ENCODE assay signal across 1 cellular context in the genomic region with DNA sequence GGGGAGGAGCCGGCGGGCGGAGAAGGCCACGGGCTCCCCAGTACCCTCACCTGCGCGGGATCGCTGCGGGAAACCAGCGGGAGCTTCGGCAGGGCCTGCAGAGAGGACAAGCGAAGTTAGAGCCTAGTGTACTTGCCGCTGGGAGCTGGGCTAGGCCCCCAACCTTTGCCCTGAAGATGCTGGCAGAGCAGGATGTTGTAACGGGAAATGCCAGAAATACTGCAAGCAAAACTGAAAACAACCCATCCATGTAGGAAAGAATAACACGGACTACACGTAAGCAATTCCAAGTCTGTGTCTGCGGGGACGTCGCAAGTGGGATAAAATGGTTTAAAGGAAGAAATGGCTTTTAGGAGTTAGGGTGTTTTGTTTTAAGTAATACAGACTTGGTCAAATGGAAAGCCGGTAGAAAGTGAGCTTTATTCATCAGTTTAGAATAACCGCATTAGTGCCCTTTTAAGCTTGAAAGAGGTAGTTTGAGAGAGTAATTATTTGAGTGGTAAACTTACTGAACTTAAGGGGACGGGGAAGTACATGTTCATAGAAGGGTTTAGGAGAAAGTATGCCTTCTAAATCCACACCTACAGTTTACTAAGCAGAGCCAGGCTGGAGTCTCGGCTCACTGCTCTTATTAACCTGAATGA.
TF ChIP-seq lines count a peak whose summit lies in the region.
"Not testable (repeated sequence)": the region's sequence is repeated elsewhere in the genome, so short reads cannot be mapped to it uniquely, and the experiment has no call there.

No MANE protein-coding gene starts in this region.

TF ChIP-seq in HepG2, 621 proteins besides CTCF, POLR2A, EP300 and RAD21 (continued from another document and continues in another):
- TF ChIP-seq, protein P1, sequence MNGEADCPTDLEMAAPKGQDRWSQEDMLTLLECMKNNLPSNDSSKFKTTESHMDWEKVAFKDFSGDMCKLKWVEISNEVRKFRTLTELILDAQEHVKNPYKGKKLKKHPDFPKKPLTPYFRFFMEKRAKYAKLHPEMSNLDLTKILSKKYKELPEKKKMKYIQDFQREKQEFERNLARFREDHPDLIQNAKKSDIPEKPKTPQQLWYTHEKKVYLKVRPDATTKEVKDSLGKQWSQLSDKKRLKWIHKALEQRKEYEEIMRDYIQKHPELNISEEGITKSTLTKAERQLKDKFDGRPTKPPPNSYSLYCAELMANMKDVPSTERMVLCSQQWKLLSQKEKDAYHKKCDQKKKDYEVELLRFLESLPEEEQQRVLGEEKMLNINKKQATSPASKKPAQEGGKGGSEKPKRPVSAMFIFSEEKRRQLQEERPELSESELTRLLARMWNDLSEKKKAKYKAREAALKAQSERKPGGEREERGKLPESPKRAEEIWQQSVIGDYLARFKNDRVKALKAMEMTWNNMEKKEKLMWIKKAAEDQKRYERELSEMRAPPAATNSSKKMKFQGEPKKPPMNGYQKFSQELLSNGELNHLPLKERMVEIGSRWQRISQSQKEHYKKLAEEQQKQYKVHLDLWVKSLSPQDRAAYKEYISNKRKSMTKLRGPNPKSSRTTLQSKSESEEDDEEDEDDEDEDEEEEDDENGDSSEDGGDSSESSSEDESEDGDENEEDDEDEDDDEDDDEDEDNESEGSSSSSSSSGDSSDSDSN (CRISPR knock-in tag; IDR thresholded peaks at IDR 0.05), result peak; percentile 66
- TF ChIP-seq HNF4G (IDR thresholded peaks at IDR 0.05; ENCODE audit: borderline replicate concordance, low read depth, low read length), result peak; percentile 50; the same call in 1 of the 2 replicates
- TF ChIP-seq HNF4G (CRISPR knock-in tag; IDR thresholded peaks at IDR 0.05; ENCODE audit: borderline replicate concordance, low read depth); SOX13 (IDR thresholded peaks at IDR 0.05): not testable (repeated sequence)
- TF ChIP-seq, protein P2, sequence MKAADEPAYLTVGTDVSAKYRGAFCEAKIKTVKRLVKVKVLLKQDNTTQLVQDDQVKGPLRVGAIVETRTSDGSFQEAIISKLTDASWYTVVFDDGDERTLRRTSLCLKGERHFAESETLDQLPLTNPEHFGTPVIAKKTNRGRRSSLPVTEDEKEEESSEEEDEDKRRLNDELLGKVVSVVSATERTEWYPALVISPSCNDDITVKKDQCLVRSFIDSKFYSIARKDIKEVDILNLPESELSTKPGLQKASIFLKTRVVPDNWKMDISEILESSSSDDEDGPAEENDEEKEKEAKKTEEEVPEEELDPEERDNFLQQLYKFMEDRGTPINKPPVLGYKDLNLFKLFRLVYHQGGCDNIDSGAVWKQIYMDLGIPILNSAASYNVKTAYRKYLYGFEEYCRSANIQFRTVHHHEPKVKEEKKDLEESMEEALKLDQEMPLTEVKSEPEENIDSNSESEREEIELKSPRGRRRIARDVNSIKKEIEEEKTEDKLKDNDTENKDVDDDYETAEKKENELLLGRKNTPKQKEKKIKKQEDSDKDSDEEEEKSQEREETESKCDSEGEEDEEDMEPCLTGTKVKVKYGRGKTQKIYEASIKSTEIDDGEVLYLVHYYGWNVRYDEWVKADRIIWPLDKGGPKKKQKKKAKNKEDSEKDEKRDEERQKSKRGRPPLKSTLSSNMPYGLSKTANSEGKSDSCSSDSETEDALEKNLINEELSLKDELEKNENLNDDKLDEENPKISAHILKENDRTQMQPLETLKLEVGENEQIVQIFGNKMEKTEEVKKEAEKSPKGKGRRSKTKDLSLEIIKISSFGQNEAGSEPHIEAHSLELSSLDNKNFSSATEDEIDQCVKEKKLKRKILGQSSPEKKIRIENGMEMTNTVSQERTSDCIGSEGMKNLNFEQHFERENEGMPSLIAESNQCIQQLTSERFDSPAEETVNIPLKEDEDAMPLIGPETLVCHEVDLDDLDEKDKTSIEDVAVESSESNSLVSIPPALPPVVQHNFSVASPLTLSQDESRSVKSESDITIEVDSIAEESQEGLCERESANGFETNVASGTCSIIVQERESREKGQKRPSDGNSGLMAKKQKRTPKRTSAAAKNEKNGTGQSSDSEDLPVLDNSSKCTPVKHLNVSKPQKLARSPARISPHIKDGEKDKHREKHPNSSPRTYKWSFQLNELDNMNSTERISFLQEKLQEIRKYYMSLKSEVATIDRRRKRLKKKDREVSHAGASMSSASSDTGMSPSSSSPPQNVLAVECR (CRISPR knock-in tag; IDR thresholded peaks at IDR 0.05; ENCODE audit: borderline replicate concordance), result peak; percentile 16; the same call in 1 of the 2 replicates
- TF ChIP-seq MED1 (CRISPR knock-in tag; IDR thresholded peaks at IDR 0.05), result peak; percentile 93
- peak in 1 of 2 experiments; percentile 31; a peak in 1 of 4 replicates for TF ChIP-seq SOX13 (CRISPR knock-in tag; conservative IDR thresholded peaks at IDR 0.05 in 1 of 2, IDR thresholded peaks at IDR 0.05 in 1 of 2)
- TF ChIP-seq, protein P3, sequence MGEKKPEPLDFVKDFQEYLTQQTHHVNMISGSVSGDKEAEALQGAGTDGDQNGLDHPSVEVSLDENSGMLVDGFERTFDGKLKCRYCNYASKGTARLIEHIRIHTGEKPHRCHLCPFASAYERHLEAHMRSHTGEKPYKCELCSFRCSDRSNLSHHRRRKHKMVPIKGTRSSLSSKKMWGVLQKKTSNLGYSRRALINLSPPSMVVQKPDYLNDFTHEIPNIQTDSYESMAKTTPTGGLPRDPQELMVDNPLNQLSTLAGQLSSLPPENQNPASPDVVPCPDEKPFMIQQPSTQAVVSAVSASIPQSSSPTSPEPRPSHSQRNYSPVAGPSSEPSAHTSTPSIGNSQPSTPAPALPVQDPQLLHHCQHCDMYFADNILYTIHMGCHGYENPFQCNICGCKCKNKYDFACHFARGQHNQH (CRISPR knock-in tag; IDR thresholded peaks at IDR 0.05), result peak; percentile 45; the same call in 1 of the 2 replicates
- peak; percentile 61 for TF ChIP-seq HDAC2 (CRISPR knock-in tag; IDR thresholded peaks at IDR 0.05)
- 0 out of 2 replicates have a peak, but pooled peaks have one; percentile 30 for TF ChIP-seq NCOA2 (CRISPR knock-in tag; IDR thresholded peaks at IDR 0.05)
- TF ChIP-seq, protein P4, sequence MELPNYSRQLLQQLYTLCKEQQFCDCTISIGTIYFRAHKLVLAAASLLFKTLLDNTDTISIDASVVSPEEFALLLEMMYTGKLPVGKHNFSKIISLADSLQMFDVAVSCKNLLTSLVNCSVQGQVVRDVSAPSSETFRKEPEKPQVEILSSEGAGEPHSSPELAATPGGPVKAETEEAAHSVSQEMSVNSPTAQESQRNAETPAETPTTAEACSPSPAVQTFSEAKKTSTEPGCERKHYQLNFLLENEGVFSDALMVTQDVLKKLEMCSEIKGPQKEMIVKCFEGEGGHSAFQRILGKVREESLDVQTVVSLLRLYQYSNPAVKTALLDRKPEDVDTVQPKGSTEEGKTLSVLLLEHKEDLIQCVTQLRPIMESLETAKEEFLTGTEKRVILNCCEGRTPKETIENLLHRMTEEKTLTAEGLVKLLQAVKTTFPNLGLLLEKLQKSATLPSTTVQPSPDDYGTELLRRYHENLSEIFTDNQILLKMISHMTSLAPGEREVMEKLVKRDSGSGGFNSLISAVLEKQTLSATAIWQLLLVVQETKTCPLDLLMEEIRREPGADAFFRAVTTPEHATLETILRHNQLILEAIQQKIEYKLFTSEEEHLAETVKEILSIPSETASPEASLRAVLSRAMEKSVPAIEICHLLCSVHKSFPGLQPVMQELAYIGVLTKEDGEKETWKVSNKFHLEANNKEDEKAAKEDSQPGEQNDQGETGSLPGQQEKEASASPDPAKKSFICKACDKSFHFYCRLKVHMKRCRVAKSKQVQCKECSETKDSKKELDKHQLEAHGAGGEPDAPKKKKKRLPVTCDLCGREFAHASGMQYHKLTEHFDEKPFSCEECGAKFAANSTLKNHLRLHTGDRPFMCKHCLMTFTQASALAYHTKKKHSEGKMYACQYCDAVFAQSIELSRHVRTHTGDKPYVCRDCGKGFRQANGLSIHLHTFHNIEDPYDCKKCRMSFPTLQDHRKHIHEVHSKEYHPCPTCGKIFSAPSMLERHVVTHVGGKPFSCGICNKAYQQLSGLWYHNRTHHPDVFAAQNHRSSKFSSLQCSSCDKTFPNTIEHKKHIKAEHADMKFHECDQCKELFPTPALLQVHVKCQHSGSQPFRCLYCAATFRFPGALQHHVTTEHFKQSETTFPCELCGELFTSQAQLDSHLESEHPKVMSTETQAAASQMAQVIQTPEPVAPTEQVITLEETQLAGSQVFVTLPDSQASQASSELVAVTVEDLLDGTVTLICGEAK (IDR thresholded peaks at IDR 0.05), result not testable (repeated sequence)
- TF ChIP-seq, protein P4 (CRISPR knock-in tag; IDR thresholded peaks at IDR 0.05), result 0 out of 2 replicates have a peak, but pooled peaks have one; percentile 38
- TF ChIP-seq, protein P5, sequence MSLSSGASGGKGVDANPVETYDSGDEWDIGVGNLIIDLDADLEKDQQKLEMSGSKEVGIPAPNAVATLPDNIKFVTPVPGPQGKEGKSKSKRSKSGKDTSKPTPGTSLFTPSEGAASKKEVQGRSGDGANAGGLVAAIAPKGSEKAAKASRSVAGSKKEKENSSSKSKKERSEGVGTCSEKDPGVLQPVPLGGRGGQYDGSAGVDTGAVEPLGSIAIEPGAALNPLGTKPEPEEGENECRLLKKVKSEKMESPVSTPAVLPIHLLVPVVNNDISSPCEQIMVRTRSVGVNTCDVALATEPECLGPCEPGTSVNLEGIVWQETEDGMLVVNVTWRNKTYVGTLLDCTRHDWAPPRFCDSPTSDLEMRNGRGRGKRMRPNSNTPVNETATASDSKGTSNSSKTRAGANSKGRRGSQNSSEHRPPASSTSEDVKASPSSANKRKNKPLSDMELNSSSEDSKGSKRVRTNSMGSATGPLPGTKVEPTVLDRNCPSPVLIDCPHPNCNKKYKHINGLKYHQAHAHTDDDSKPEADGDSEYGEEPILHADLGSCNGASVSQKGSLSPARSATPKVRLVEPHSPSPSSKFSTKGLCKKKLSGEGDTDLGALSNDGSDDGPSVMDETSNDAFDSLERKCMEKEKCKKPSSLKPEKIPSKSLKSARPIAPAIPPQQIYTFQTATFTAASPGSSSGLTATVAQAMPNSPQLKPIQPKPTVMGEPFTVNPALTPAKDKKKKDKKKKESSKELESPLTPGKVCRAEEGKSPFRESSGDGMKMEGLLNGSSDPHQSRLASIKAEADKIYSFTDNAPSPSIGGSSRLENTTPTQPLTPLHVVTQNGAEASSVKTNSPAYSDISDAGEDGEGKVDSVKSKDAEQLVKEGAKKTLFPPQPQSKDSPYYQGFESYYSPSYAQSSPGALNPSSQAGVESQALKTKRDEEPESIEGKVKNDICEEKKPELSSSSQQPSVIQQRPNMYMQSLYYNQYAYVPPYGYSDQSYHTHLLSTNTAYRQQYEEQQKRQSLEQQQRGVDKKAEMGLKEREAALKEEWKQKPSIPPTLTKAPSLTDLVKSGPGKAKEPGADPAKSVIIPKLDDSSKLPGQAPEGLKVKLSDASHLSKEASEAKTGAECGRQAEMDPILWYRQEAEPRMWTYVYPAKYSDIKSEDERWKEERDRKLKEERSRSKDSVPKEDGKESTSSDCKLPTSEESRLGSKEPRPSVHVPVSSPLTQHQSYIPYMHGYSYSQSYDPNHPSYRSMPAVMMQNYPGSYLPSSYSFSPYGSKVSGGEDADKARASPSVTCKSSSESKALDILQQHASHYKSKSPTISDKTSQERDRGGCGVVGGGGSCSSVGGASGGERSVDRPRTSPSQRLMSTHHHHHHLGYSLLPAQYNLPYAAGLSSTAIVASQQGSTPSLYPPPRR (CRISPR knock-in tag; IDR thresholded peaks at IDR 0.05; ENCODE audit: borderline replicate concordance), result peak; percentile 29; the same call in 1 of the 2 replicates
- TF ChIP-seq DMAP1 (CRISPR knock-in tag; IDR thresholded peaks at IDR 0.05), result peak; percentile 61; the same call in 1 of the 2 replicates
- TF ChIP-seq TEAD3 (CRISPR knock-in tag; optimal IDR thresholded peaks at IDR 0.05; ENCODE audit: borderline replicate concordance), result peak; percentile 86
- 0 out of 2 replicates have a peak, but pooled peaks have one; percentile 51 for TF ChIP-seq ERF (CRISPR knock-in tag; IDR thresholded peaks at IDR 0.05)
- TF ChIP-seq KMT2B (CRISPR knock-in tag; IDR thresholded peaks at IDR 0.05), result peak; percentile 50; the same call in 1 of the 2 replicates
- TF ChIP-seq KDM1A (CRISPR knock-in tag; IDR thresholded peaks at IDR 0.05), result 0 out of 2 replicates have a peak, but pooled peaks have one; percentile 37
- TF ChIP-seq ZNF792 (CRISPR knock-in tag; IDR thresholded peaks at IDR 0.05), result 0 out of 2 replicates have a peak, but pooled peaks have one; percentile 39
- peak; percentile 49; the same call in 1 of the 2 replicates for TF ChIP-seq HOXA3 (CRISPR knock-in tag; IDR thresholded peaks at IDR 0.05)
- TF ChIP-seq, protein P6, sequence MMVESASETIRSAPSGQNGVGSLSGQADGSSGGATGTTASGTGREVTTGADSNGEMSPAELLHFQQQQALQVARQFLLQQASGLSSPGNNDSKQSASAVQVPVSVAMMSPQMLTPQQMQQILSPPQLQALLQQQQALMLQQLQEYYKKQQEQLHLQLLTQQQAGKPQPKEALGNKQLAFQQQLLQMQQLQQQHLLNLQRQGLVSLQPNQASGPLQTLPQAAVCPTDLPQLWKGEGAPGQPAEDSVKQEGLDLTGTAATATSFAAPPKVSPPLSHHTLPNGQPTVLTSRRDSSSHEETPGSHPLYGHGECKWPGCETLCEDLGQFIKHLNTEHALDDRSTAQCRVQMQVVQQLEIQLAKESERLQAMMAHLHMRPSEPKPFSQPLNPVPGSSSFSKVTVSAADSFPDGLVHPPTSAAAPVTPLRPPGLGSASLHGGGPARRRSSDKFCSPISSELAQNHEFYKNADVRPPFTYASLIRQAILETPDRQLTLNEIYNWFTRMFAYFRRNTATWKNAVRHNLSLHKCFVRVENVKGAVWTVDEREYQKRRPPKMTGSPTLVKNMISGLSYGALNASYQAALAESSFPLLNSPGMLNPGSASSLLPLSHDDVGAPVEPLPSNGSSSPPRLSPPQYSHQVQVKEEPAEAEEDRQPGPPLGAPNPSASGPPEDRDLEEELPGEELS (CRISPR knock-in tag; IDR thresholded peaks at IDR 0.05), result peak; percentile 58; the same call in 1 of the 2 replicates
- TF ChIP-seq FOXK2 (IDR thresholded peaks at IDR 0.05), result peak; percentile 61; the same call in 1 of the 2 replicates
- peak; percentile 26; the same call in 1 of the 2 replicates for TF ChIP-seq FOSL2 (CRISPR knock-in tag; IDR thresholded peaks at IDR 0.05)
- peak; percentile 90 for TF ChIP-seq PPARG (CRISPR knock-in tag; conservative IDR thresholded peaks at IDR 0.05)
- TF ChIP-seq NR2C2 (CRISPR knock-in tag; IDR thresholded peaks at IDR 0.05; ENCODE audit: borderline replicate concordance), result peak; percentile 42; the same call in 1 of the 2 replicates
